In the genomic region with DNA sequence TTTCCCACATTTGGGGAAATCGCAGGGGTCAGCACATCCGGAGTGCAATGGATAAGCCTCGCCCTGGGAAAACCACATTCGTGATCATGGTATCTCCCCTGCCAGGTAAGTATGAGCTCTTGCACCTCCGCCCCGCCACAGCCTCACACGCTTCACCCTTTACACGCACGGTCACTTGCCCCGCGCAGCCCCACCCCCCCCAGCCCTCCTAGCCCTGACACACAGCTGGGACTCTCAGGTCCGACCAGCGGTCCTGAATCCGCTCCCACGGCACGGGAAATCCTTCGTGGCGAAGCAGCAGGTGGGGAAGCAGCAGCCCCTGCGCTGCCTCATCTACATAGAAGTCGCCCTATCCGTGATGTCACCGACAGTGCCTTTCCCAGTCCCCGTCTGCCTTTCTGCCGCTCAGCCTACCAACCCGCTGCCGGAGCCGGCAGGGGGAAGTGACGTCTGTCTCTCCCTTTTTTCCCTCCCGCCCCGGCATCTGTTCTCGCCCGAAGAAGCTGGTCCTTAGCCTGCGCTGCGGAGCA, we compare ENCODE assay signal across 8 cellular contexts. TPM values are rescaled to one million over a fixed set of nuclear protein-coding genes. Genes with fewer than 3 reads are reported as not detected.
DNase-seq lines count a peak whose midpoint lies in the region; ATAC-seq and TF ChIP-seq lines count a peak whose summit lies in the region.
"Not testable (repeated sequence)": the region's sequence is repeated elsewhere in the genome, so short reads cannot be mapped to it uniquely, and the experiment has no call there.

No MANE protein-coding gene starts in this region.

- not testable (repeated sequence) for H3K27me3 Mint-ChIP-seq in activated naive CD4-positive, alpha-beta T cell treated with anti-CD3 and anti-CD28 coated beads for 36 hours (ENCODE audit: low read depth); nephron (ENCODE audit: low read depth)

- peak overlapping the region; percentile 54 for H3K4me3 ChIP-seq in fibroblast of the aortic adventitia (ENCODE audit: low read depth, low read length)

- peak overlapping the region; percentile 71 for H3K4me3 Mint-ChIP-seq in activated naive CD4-positive, alpha-beta T cell treated with anti-CD3 and anti-CD28 coated beads for 36 hours
- H3K4me3 Mint-ChIP-seq in nephron, result peak overlapping the region; percentile 78 to 90 (median 85)

- DNase-seq in DMS114 treated with DMSO at 0.1 percent for 48 hours (lab: John Stamatoyannopoulos, UW; ENCODE audit: unreplicated experiment), result peak; percentile 31
- peak; percentile 4 to 25 for DNase-seq in Kasumi-1 (lab: John Stamatoyannopoulos, UW)
- DNase-seq in SW480 (ENCODE audit: low spot score), result peak; percentile 61
- peak; percentile 66 for DNase-seq in activated naive CD4-positive, alpha-beta T cell treated with anti-CD3 and anti-CD28 coated beads for 36 hours
- peak; percentile 79 for DNase-seq in fibroblast of the aortic adventitia (ENCODE audit: low read depth)
- peak; percentile 13 to 20 for DNase-seq in stimulated activated CD8-positive, alpha-beta memory T cell treated with anti-CD3 and anti-CD28 coated beads, Interleukin-7, amount 100 ng/mL, for 48 hours (ENCODE audit: extremely low read depth in 1 of 2, low read depth in 1 of 2)

- peaks cover 14% of the 10 kb centered on the region for H3K4me1 Mint-ChIP-seq in activated naive CD4-positive, alpha-beta T cell treated with anti-CD3 and anti-CD28 coated beads for 36 hours (ENCODE audit: low read depth)
- H3K4me1 Mint-ChIP-seq in nephron, result not testable (repeated sequence)

- not testable (repeated sequence) for TF ChIP-seq CTCF in fibroblast of the aortic adventitia (IDR thresholded peaks at IDR 0.05; ENCODE audit: insufficient read depth, low read length); nephron (IDR thresholded peaks at IDR 0.05; ENCODE audit: unreplicated experiment in 3 of 3)

- peak; percentile 52 for ATAC-seq in GM21786 (IDR thresholded peaks at IDR 0.05; ENCODE audit: unreplicated experiment)

- H3K27ac Mint-ChIP-seq in activated naive CD4-positive, alpha-beta T cell treated with anti-CD3 and anti-CD28 coated beads for 36 hours, result peak overlapping the region; percentile 98
- peak overlapping the region; percentile 100 for H3K27ac Mint-ChIP-seq in nephron

- intact Hi-C loops in activated naive CD4-positive, alpha-beta T cell treated with anti-CD3 and anti-CD28 coated beads for 36 hours (cut with micrococcal nuclease), result loop anchor here (1.0 kb wide), 1 partner anchor 9 kb away; no protein-coding TSS in a partner anchor

- CTCF ChIA-PET in activated naive CD4-positive, alpha-beta T cell treated with anti-CD3 and anti-CD28 coated beads for 36 hours (lab: Charles Lee), result not testable (repeated sequence)

- H3K36me3 Mint-ChIP-seq in activated naive CD4-positive, alpha-beta T cell treated with anti-CD3 and anti-CD28 coated beads for 36 hours (ENCODE audit: low read depth); nephron (ENCODE audit: low read depth): not testable (repeated sequence)

- not testable (repeated sequence) for H3K9me3 Mint-ChIP-seq in activated naive CD4-positive, alpha-beta T cell treated with anti-CD3 and anti-CD28 coated beads for 36 hours; nephron

RNA-seq across cellular contexts. Expression of gene PPIAL4F, which starts 31.9 kb away (rescaled TPM):
- total RNA-seq in activated naive CD4-positive, alpha-beta T cell treated with anti-CD3 and anti-CD28 coated beads for 36 hours, result not detected
- not detected in 2 replicates for total RNA-seq in fibroblast of the aortic adventitia (ENCODE audit: low replicate concordance)

Comparison
In these comparisons a context has a peak if more than half of its experiments do, and no peak if none do; other contexts are left out.
1. Peak in every context shown above with its lines: DNase-seq, ATAC-seq and H3K4me3 ChIP-seq.
2. DNase-seq: peak in every context shown above with its lines; median percentile 79 in fibroblast of the aortic adventitia; 66 in activated naive CD4-positive, alpha-beta T cell treated with anti-CD3 and anti-CD28 coated beads for 36 hours; 61 in SW480; 31 in DMS114 treated with DMSO at 0.1 percent for 48 hours; 16 in stimulated activated CD8-positive, alpha-beta memory T cell treated with anti-CD3 and anti-CD28 coated beads, Interleukin-7, amount 100 ng/mL, for 48 hours; 14 in Kasumi-1.